In genomic region chr5:149472399-149472798, GRCh38 we compare ENCODE assay signal across 20 cellular contexts.
DNase-seq lines count a peak whose midpoint lies in the region; ATAC-seq and TF ChIP-seq lines count a peak whose summit lies in the region.
"Had no signal": no experiment of that assay in that cellular context is flagged by ENCODE, and none has a peak within 500 bp of the region (broad histone marks: within the 10 kb centered on the region; RNA-seq: fewer than 3 reads in every experiment).

No MANE protein-coding gene starts in this region.

- no peak overlapping the region for H3K27ac Mint-ChIP-seq in effector memory CD8-positive, alpha-beta T cell
- H3K27ac Mint-ChIP-seq: B cell, IgD-negative memory B cell had no signal

- no peaks in the 10 kb centered on the region for H3K9me3 ChIP-seq in left ventricle myocardium inferior (replicated peaks)
- H3K9me3 ChIP-seq in colonic mucosa, result no peaks in the 10 kb centered on the region
- no peaks in the 10 kb centered on the region for H3K9me3 ChIP-seq in transverse colon

- H3K27ac ChIP-seq in left ventricle myocardium inferior (replicated peaks) (peak overlapping the region; percentile 59), colonic mucosa (peak overlapping the region; percentile 75), transverse colon (peak overlapping the region; percentile 78 to 84 (median 81))
- H3K27ac ChIP-seq: SK-N-MC had no signal

- H3K36me3 Mint-ChIP-seq in effector memory CD8-positive, alpha-beta T cell (ENCODE audit: insufficient read depth), result no peaks in the 10 kb centered on the region
- H3K36me3 Mint-ChIP-seq: IgD-negative memory B cell had no signal

- H3K4me1 ChIP-seq in left ventricle myocardium inferior, result peaks cover 18% of the 10 kb centered on the region
- peaks cover 7% of the 10 kb centered on the region for H3K4me1 ChIP-seq in colonic mucosa
- peaks cover 6 to 36% (median 26%) of the 10 kb centered on the region in 4 donors for H3K4me1 ChIP-seq in transverse colon

- H3K27me3 Mint-ChIP-seq in effector memory CD8-positive, alpha-beta T cell, result peaks cover 17 to 51% of the 10 kb centered on the region in 2 donors

- TF ChIP-seq EP300 in transverse colon (IDR thresholded peaks at IDR 0.05; ENCODE audit: low read depth), result no peak

- no peaks in the 10 kb centered on the region for H3K9me3 Mint-ChIP-seq in effector memory CD8-positive, alpha-beta T cell

- H3K4me3 ChIP-seq in left ventricle myocardium inferior, result no peak overlapping the region
- no peak overlapping the region for H3K4me3 ChIP-seq in colonic mucosa
- no peak overlapping the region for H3K4me3 ChIP-seq in transverse colon
- H3K4me3 ChIP-seq: SK-N-MC had no signal

- intact Hi-C loops in left ventricle myocardium inferior (cut with micrococcal nuclease) (no loop called here), Right ventricle myocardium inferior (cut with DNase I) (no loop called here), colonic mucosa (cut with DNase I) (no loop called here), posterior vena cava (cut with DNase I) (loop anchor here in 1 of 2 donors (2.0 kb wide), 1 partner anchor 24 kb away; no protein-coding TSS in a partner anchor), transverse colon (cut with DNase I; ENCODE audit: low total_unique reads) (no loop called here)

- peak overlapping the region in 1 of 2 donors; percentile 19 for H3K9ac ChIP-seq in colonic mucosa (ENCODE audit: low read depth in 2 of 2, low read length in 2 of 2)

- H3K27me3 ChIP-seq in left ventricle myocardium inferior (ENCODE audit: low read depth) (no peaks in the 10 kb centered on the region), colonic mucosa (no peaks in the 10 kb centered on the region), transverse colon (no peaks in the 10 kb centered on the region)

- in situ Hi-C loops in transverse colon (cut with MboI; ENCODE audit: low pct_ligation_motif_present in 1 of 4, low pct_unique_long_range_greater_than_20kb in 1 of 4, low sequenced_read_pairs in 3 of 4), result no loop called here

- DNase-seq in left ventricle myocardium inferior, result no peak
- no peak for DNase-seq in Right ventricle myocardium inferior (ENCODE audit: missing footprints)
- DNase-seq in colonic mucosa, result no peak
- DNase-seq in posterior vena cava (ENCODE audit: low spot score), result peak; percentile 41
- peak; percentile 5 for DNase-seq in transverse colon
- no peak for DNase-seq in effector memory CD8-positive, alpha-beta T cell
- DNase-seq in NCI-H510A treated with DMSO at 0.1 percent for 48 hours (lab: John Stamatoyannopoulos, UW), result no peak
- DNase-seq: DMS79, H7, MV-4-11, NCI-H1694, NCI-H2081, NCI-H2171, NCI-H345, NCI-H524 treated with DMSO at 0.1 percent for 48 hours, SHP77 treated with DMSO at 0.1 percent for 48 hours had no signal

- 91 to 100% methylated on average over 1 to 7 of the region's 7 CpGs for WGBS in transverse colon (ENCODE audit: low coverage in 1 of 2), 2 donors

- ATAC-seq in Right ventricle myocardium inferior, result no peak
- ATAC-seq in effector memory CD8-positive, alpha-beta T cell (replicated peaks), result no peak
- ATAC-seq in HG02763 (IDR thresholded peaks at IDR 0.05; ENCODE audit: unreplicated experiment), result no peak

- TF ChIP-seq POLR2A in transverse colon (IDR thresholded peaks at IDR 0.05), result no peak

- no peak for TF ChIP-seq CTCF in left ventricle myocardium inferior (IDR thresholded peaks at IDR 0.05; ENCODE audit: borderline replicate concordance)
- TF ChIP-seq CTCF in colonic mucosa (IDR thresholded peaks at IDR 0.05), result no peak
- no peak for TF ChIP-seq CTCF in transverse colon (IDR thresholded peaks at IDR 0.05)

- no peak overlapping the region for H3K4me3 Mint-ChIP-seq in effector memory CD8-positive, alpha-beta T cell
- H3K4me3 Mint-ChIP-seq: B cell had no signal

- no peaks in the 10 kb centered on the region for H3K36me3 ChIP-seq in left ventricle myocardium inferior
- no peaks in the 10 kb centered on the region for H3K36me3 ChIP-seq in colonic mucosa
- H3K36me3 ChIP-seq in transverse colon, result no peaks in the 10 kb centered on the region

- H3K4me1 Mint-ChIP-seq in effector memory CD8-positive, alpha-beta T cell (ENCODE audit: low read depth in 2 of 2), result no peaks in the 10 kb centered on the region
- H3K4me1 Mint-ChIP-seq: B cell had no signal

Comparison
In these comparisons a context has a peak if more than half of its experiments do, and no peak if none do; other contexts are left out.
1. DNase-seq: peak in posterior vena cava (single experiment) and transverse colon (single experiment); none in left ventricle myocardium inferior (single experiment), Right ventricle myocardium inferior (single experiment), colonic mucosa (single experiment), effector memory CD8-positive, alpha-beta T cell (0 of 3) and NCI-H510A treated with DMSO at 0.1 percent for 48 hours (single experiment).
2. Peak in every context shown above with its lines, with median percentiles within 50 percentile points of each other: H3K27ac ChIP-seq.